ENCODE assay signal across 11 cellular contexts in genomic region chr6:145213614-145214013, GRCh38.
A peak's percentile ranks its signal among the peaks of the same experiment; 100 is the strongest.
DNase-seq lines count a peak whose midpoint lies in the region; ATAC-seq and TF ChIP-seq lines count a peak whose summit lies in the region.
"Had no signal": no experiment of that assay in that cellular context is flagged by ENCODE, and none has a peak within 500 bp of the region (broad histone marks: within the 10 kb centered on the region; RNA-seq: fewer than 3 reads in every experiment).

No MANE protein-coding gene starts in this region.

- no peaks in the 10 kb centered on the region for H3K79me2 ChIP-seq in parathyroid adenoma

- DNase-seq in NCI-H510A treated with DMSO at 0.1 percent for 48 hours (lab: John Stamatoyannopoulos, UW) (no peak), Caco-2 (no peak)
- no peak for DNase-seq in activated effector memory CD4-positive, alpha-beta T cell treated with anti-CD3 and anti-CD28 coated beads, Interleukin-2, amount 50 U/mL, for 16 hours
- DNase-seq: DND-41, PC-9 had no signal

- H3K27me3 ChIP-seq in parathyroid adenoma (ENCODE audit: control insufficient read depth, insufficient read depth, low read length) (no peaks in the 10 kb centered on the region), Caco-2 (replicated peaks; ENCODE audit: control insufficient read depth, insufficient read depth, low read length) (no peaks in the 10 kb centered on the region)

- H3K4me2 ChIP-seq in parathyroid adenoma (ENCODE audit: low read length), result no peak overlapping the region
- H3K4me2 ChIP-seq: PC-9 had no signal

- H3K9me3 ChIP-seq in parathyroid adenoma (ENCODE audit: control insufficient read depth, low read length) (no peaks in the 10 kb centered on the region), Caco-2 (no peaks in the 10 kb centered on the region; the same call in 1 of the 2 replicates)

- peaks cover 3% of the 10 kb centered on the region for H3K4me1 ChIP-seq in parathyroid adenoma
- H3K4me1 ChIP-seq in Caco-2, result no peaks in the 10 kb centered on the region

- H3K9me3 Mint-ChIP-seq in Caco-2 (ENCODE audit: unreplicated experiment), result no peaks in the 10 kb centered on the region
- H3K9me3 Mint-ChIP-seq: activated T-helper 2 cell treated with anti-CD3 and anti-CD28 coated beads, Interferon-gamma antibody, Interleukin-2, Interleukin-4, amounts not matched to agents 10 μg/mL and 5 μg/mL and 100 μg/mL, durations not matched to agents 14 hours and 24 hours and 36 hours had no signal

- no peaks in the 10 kb centered on the region for H3K4me1 Mint-ChIP-seq in Caco-2 (ENCODE audit: low read depth, unreplicated experiment)

- intact Hi-C loops in Caco-2 (cut with micrococcal nuclease; ENCODE audit: unreplicated experiment), result loop anchor here (1.0 to 10.0 kb wide), 5 partner anchors 96 to 631 kb away; no protein-coding TSS in a partner anchor

- POLR2A ChIA-PET in Caco-2 (lab: Charles Lee), result no interaction called here

- no peaks in the 10 kb centered on the region for H3K36me3 Mint-ChIP-seq in Caco-2 (ENCODE audit: insufficient read depth, unreplicated experiment)

- no peaks in the 10 kb centered on the region for H3K27me3 Mint-ChIP-seq in Caco-2 (ENCODE audit: insufficient read depth, unreplicated experiment)

- ATAC-seq in GM19023 (IDR thresholded peaks at IDR 0.05; ENCODE audit: unreplicated experiment), result peak; percentile 80
- peak; percentile 66 for ATAC-seq in GM21825 (IDR thresholded peaks at IDR 0.05; ENCODE audit: unreplicated experiment)
- ATAC-seq in HG03280 (IDR thresholded peaks at IDR 0.05; ENCODE audit: unreplicated experiment), result peak; percentile 88

- H3K4me3 Mint-ChIP-seq in Caco-2 (ENCODE audit: unreplicated experiment), result no peak overlapping the region

- peak overlapping the region; percentile 14 for H2AFZ ChIP-seq in parathyroid adenoma
- H2AFZ ChIP-seq: PC-9 had no signal

- H3K4me3 ChIP-seq in parathyroid adenoma (ENCODE audit: low read depth, low read length), result no peak overlapping the region
- H3K4me3 ChIP-seq in Caco-2 (ENCODE audit: low read depth, low read length), result no peak overlapping the region
- H3K4me3 ChIP-seq: coronary artery, PC-9 had no signal

- BruUV-seq in Caco-2 (replicated peaks; lab: Mats Ljungman, UMichigan), result no TSS peak

- no peaks in the 10 kb centered on the region for H3K36me3 ChIP-seq in parathyroid adenoma (ENCODE audit: control insufficient read depth, insufficient read depth, low read length)
- no peaks in the 10 kb centered on the region for H3K36me3 ChIP-seq in Caco-2 (ENCODE audit: control insufficient read depth, insufficient read depth, low read length)

- no peak overlapping the region for H3K27ac ChIP-seq in parathyroid adenoma
- H3K27ac ChIP-seq: coronary artery, PC-9 had no signal

- H3K27ac Mint-ChIP-seq in Caco-2 (ENCODE audit: unreplicated experiment), result no peak overlapping the region
- H3K27ac Mint-ChIP-seq: activated T-helper 2 cell treated with anti-CD3 and anti-CD28 coated beads, Interferon-gamma antibody, Interleukin-2, Interleukin-4, amounts not matched to agents 10 μg/mL and 5 μg/mL and 100 μg/mL, durations not matched to agents 14 hours and 24 hours and 36 hours had no signal

- CTCF ChIA-PET in Caco-2 (lab: Charles Lee), result no interaction called here

- TF ChIP-seq CTCF in parathyroid adenoma (IDR thresholded peaks at IDR 0.05), result no peak
- no peak for TF ChIP-seq CTCF in Caco-2 (IDR thresholded peaks at IDR 0.05; ENCODE audit: insufficient read depth in 1 of 2, low read depth in 1 of 2, low read length in 1 of 2, severe bottlenecking in 1 of 2, unreplicated experiment in 1 of 2)

- no peak overlapping the region for H3K9ac ChIP-seq in parathyroid adenoma
